ENCODE assay signal across 1 cellular context in the genomic region with DNA sequence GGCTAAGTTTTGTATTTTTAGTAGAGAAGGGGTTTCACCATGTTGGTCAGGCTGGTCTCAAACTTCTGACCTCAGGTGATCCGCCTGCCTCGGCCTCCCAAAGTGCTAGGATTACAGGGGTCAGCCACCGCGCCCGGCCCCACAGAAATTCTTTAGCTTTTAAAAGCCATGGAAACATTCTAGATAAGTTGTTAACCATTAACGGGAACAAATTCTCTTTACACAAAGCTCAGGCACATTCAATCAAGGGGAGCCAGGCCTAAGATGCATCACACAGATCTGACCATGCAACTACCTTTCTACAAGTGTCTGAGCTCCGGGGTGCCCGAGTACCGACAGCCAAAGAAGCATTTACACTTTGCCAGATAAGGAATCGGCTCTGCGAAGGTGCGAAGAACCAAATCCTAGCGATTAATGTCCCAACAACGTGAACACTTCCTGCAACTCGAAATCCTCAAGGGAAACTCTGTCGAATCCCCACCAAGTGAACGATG.
TF ChIP-seq lines count a peak whose summit lies in the region.

No MANE protein-coding gene starts in this region.

TF ChIP-seq in GM12878, 131 proteins besides CTCF, POLR2A, EP300 and RAD21:
- TF ChIP-seq PAX5 (IDR thresholded peaks at IDR 0.05; ENCODE audit: borderline replicate concordance, low read depth, low read length) (no peak), CHD2 (IDR thresholded peaks at IDR 0.05; ENCODE audit: borderline replicate concordance, low read depth, low read length) (no peak), NR2C1 (IDR thresholded peaks at IDR 0.05) (no peak), RELA (IDR thresholded peaks at IDR 0.05; ENCODE audit: borderline replicate concordance, partially characterized antibody) (no peak), TAF1 (IDR thresholded peaks at IDR 0.05; ENCODE audit: borderline replicate concordance, low read depth, low read length) (no peak)
